32 cellular contexts compared by ENCODE assay signal in the genomic region with DNA sequence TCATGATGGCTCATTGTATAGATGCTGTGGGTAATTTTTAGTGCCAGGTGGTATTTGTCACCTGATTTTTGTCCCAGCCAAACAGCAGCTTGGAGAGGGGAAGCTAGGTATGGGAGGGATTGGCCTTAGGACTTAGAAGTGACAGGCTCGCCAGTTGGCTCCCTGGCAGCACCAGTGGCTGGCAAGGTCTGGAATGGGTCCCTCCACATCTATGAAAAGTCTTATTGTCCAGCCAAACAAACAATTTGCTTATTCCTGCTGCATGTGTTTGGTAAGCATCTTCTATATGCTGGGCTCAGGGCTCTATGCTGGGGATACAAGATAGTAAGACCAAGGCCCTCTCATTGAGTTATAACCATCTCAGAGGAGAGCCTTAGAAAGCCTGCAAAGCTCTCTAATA. TPM values are rescaled to one million over a fixed set of nuclear protein-coding genes. Genes with fewer than 3 reads are reported as not detected.
"Had no signal": no experiment of that assay in that cellular context is flagged by ENCODE, and none has a peak within 500 bp of the region (broad histone marks: within the 10 kb centered on the region; RNA-seq: fewer than 3 reads in every experiment).

No MANE protein-coding gene starts in this region.

- ATAC-seq: activated CD8-positive, alpha-beta memory T cell treated with anti-CD3 and anti-CD28 coated beads, Interleukin-2, amount 10 ng/mL, durations not matched to agents 7 days and 5 days; body of pancreas; Panc1; Right ventricle myocardium inferior; T-cell had no signal

- H3K4me1 ChIP-seq: ascending aorta, body of pancreas had no signal

- H3K27me3 ChIP-seq: ascending aorta, body of pancreas had no signal

- H3K9me3 ChIP-seq: ascending aorta, body of pancreas had no signal

- H3K36me3 ChIP-seq: ascending aorta had no signal

- H3K4me3 ChIP-seq: ascending aorta, body of pancreas, SK-N-MC had no signal

- DNase-seq: activated B cell treated with CpG ODN at 0.5 μM for 24 hours; activated CD4-positive, alpha-beta T cell treated with anti-CD3 and anti-CD28 coated beads for 1 hour; activated CD4-positive, alpha-beta T cell treated with anti-CD3 and anti-CD28 coated beads, Interleukin-2, amount 10 ng/mL, durations not matched to agents 24 days and 14 days; activated CD4-positive, alpha-beta T cell treated with anti-CD3 and anti-CD28 coated beads, Interleukin-2, amount 50 U/mL, for 48 hours; activated CD8-positive, alpha-beta memory T cell treated with anti-CD3 and anti-CD28 coated beads, Interleukin-2, amount 10 ng/mL, durations not matched to agents 7 days and 5 days; activated effector memory CD4-positive, alpha-beta T cell treated with Interleukin-2 at 50 U/mL for 16 hours; activated naive CD4-positive, alpha-beta T cell; activated T-cell treated with anti-CD3 and anti-CD28 coated beads, Interleukin-2, amount 50 U/mL, for 24 hours; body of pancreas; KG1; NCI-H1048; NCI-H1417; NCI-H1694; NCI-H2029; NCI-H2107; NCI-H2171 treated with DMSO at 0.1 percent for 48 hours; NCI-H226; NCI-H510A; NCI-H526 treated with DMSO at 0.1 percent for 48 hours; NCI-H82; OCI-M1; RPMI8226; T-cell; T-helper 2 cell; T1000 had no signal

- H3K27ac ChIP-seq: ascending aorta, body of pancreas, SK-N-MC had no signal

RNA-seq across cellular contexts. Expression of gene SORCS3, which starts 42.5 kb away (rescaled TPM):
- total RNA-seq: activated B cell treated with CpG ODN at 0.5 μM for 24 hours; activated CD4-positive, alpha-beta T cell treated with anti-CD3 and anti-CD28 coated beads, Interleukin-2, amount 10 ng/mL, durations not matched to agents 24 days and 14 days; activated CD8-positive, alpha-beta memory T cell treated with anti-CD3 and anti-CD28 coated beads, Interleukin-2, amount 10 ng/mL, durations not matched to agents 7 days and 5 days; activated T-helper 1 cell treated with anti-CD3 and anti-CD28 coated beads, Interleukin-12 subunit alpha, Interleukin-12 subunit beta, Interleukin-2, Interleukin-4 antibody, amounts not matched to agents 30 ng/mL and 10 ng/mL and 1 ng/mL, durations not matched to agents 14 hours and 24 hours and 36 hours; ascending aorta; body of pancreas; LHCN-M2; M059J had no signal
